Comparison of ENCODE assay signal across 11 cellular contexts in genomic region chr22:28217277-28217676, GRCh38.
"Had no signal": no experiment of that assay in that cellular context is flagged by ENCODE, and none has a peak within 500 bp of the region (broad histone marks: within the 10 kb centered on the region; RNA-seq: fewer than 3 reads in every experiment).

No MANE protein-coding gene starts in this region.

- H3K36me3 ChIP-seq: HAP-1 had no signal

- H3K4me2 ChIP-seq: GM23338 had no signal

- H3K9me3 ChIP-seq: HAP-1 had no signal

- FAIRE-seq: H1, H54 had no signal

- DNase-seq: GM23248, GOT3, H7, H9, HCEC 1CT, HFFc6 had no signal

- H2AFZ ChIP-seq: GM23248, GM23338 had no signal

- H3K4me3 ChIP-seq: GM23248, GM23338, HAP-1 had no signal

- ATAC-seq: GM23338, HCT116 had no signal

- H3K27ac ChIP-seq: GM23248 had no signal

- H3K9ac ChIP-seq: GM23248 had no signal

- H3K27ac Mint-ChIP-seq: GM23338, H9, HFFc6 had no signal

- H3K4me3 Mint-ChIP-seq: GM23338, H9, HFFc6 had no signal
